9 cellular contexts compared by ENCODE assay signal in the genomic region with DNA sequence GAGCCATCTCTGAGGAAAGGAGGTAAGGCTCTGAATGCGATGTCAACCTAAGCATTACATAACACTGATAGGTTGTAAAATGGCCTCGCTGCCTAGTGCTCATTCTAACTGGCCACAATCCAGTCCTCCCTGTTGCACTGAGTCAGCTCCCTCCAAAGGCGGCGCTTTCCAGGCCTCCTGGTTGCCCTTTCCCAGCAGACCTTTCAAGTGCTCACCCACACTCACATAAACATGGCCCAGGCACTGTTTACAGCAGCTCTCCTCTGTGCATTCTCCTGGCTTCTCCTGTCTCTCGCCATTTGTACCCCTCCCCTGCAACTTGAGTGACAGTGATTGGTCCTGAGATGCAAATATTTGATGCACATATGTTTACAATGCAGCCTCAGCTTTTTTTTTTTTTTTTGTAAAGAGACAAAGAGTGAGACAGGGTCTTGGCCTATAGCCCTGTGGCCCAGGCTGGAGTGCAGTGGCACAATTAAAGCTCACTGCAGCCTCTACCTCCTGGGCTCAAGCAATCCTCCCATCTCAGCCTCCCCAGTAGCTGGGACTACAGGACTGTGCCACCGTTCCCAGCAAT. TPM values are rescaled to one million over a fixed set of nuclear protein-coding genes. Genes with fewer than 3 reads are reported as not detected.
DNase-seq lines count a peak whose midpoint lies in the region; ATAC-seq, FAIRE-seq and TF ChIP-seq lines count a peak whose summit lies in the region.
"Had no signal": no experiment of that assay in that cellular context is flagged by ENCODE, and none has a peak within 500 bp of the region (broad histone marks: within the 10 kb centered on the region; RNA-seq: fewer than 3 reads in every experiment).

No MANE protein-coding gene starts in this region.

- no TSS peak for BruUV-seq in GM12878 (replicated peaks; lab: Mats Ljungman, UMichigan)

- no peak for FAIRE-seq in GM12878 (lab: Jason Lieb, UNC)

- CTCF ChIA-PET in HEK293T (lab: Yijun Ruan, JAX) (no interaction called here), GM12878 (lab: Yijun Ruan, JAX) (no interaction called here)

- ATAC-seq in GM12878: no peak
- no peak for ATAC-seq in HG03378 (IDR thresholded peaks at IDR 0.05; ENCODE audit: unreplicated experiment)

- H2AFZ ChIP-seq in ACC112 (ENCODE audit: low read length, unreplicated experiment): peak overlapping the region; percentile 21
- H2AFZ ChIP-seq in GM12878 (ENCODE audit: control insufficient read depth, low read depth, low read length): no peak overlapping the region

- no peak for TF ChIP-seq CTCF in GM12878 (IDR thresholded peaks at IDR 0.05 in 2 of 3, conservative IDR thresholded peaks at IDR 0.05 in 1 of 3; ENCODE audit: control insufficient read depth in 2 of 3, extremely low read depth in 1 of 3, insufficient read depth in 1 of 3, low read depth in 3 of 3, low read length in 3 of 3)

- POLR2A ChIA-PET in HEK293T (lab: Yijun Ruan, JAX) (interaction anchor here (0.5 kb wide), 1 partner anchor 35 kb away, joined by 3 read pairs; no protein-coding TSS in a partner anchor), GM12878 (lab: Charles Lee) (interaction anchor here (0.6 to 0.7 kb wide), 2 partner anchors 489 to 963 kb away, joined by 3 to 12 read pairs; no protein-coding TSS in a partner anchor)

- no peak overlapping the region for H3K4me3 ChIP-seq in ACC112 (ENCODE audit: low read depth, low read length)
- H3K4me3 ChIP-seq in GM12878: no peak overlapping the region
- H3K4me3 ChIP-seq in mesodermal cell (ENCODE audit: extremely low read depth, insufficient read depth, low read length, poor library complexity, severe bottlenecking): no peak overlapping the region

- TF ChIP-seq EP300 in GM12878 (IDR thresholded peaks at IDR 0.05; ENCODE audit: borderline replicate concordance in 1 of 2, control insufficient read depth in 1 of 2, low read depth in 2 of 2, low read length in 2 of 2): no peak

- H3K27ac ChIP-seq in ACC112 (ENCODE audit: low read depth, low read length) (no peak overlapping the region), GM12878 (ENCODE audit: control insufficient read depth, insufficient read depth) (no peak overlapping the region), mesodermal cell (ENCODE audit: low read depth, low read length, severe bottlenecking) (peak overlapping the region; percentile 24)
- H3K27ac ChIP-seq: HL-60 had no signal

- DNase-seq in HEK293T (ENCODE audit: extremely low spot score) (no peak), GM12878 (ENCODE audit: low read depth, low spot score) (no peak), HuH-7.5 (ENCODE audit: low spot score) (no peak), NCI-H1092 (lab: John Stamatoyannopoulos, UW) (no peak), NOMO-1 (lab: John Stamatoyannopoulos, UW; ENCODE audit: unreplicated experiment in 2 of 2) (no peak)

- RAD21 ChIA-PET in GM12878 (lab: Charles Lee; ENCODE audit: unreplicated experiment): no interaction called here

- no peak overlapping the region for H3K9ac ChIP-seq in GM12878 (ENCODE audit: control insufficient read depth, insufficient read depth, low read length)

- H3K27me3 ChIP-seq in ACC112 (ENCODE audit: insufficient read depth, low read length) (no peaks in the 10 kb centered on the region), GM12878 (replicated peaks in 1 of 2; ENCODE audit: control insufficient read depth in 2 of 2, insufficient read depth in 2 of 2, low read length in 1 of 2) (no peaks in the 10 kb centered on the region; a peak in 3 of 4 replicates)

- no peak for TF ChIP-seq RAD21 in GM12878 (IDR thresholded peaks at IDR 0.05; ENCODE audit: insufficient read depth, low read depth, low read length)

- H4K20me1 ChIP-seq in GM12878 (ENCODE audit: control insufficient read depth, insufficient read depth): no peaks in the 10 kb centered on the region

- in situ Hi-C loops in GM12878 (cut with MboI): no loop called here

- no peak overlapping the region for H3K4me2 ChIP-seq in GM12878 (ENCODE audit: control insufficient read depth, insufficient read depth)

- no peaks in the 10 kb centered on the region for H3K9me3 ChIP-seq in GM12878 (replicated peaks; ENCODE audit: control insufficient read depth, insufficient read depth, low read length)
- H3K9me3 ChIP-seq in mesodermal cell (ENCODE audit: control insufficient read depth, low read length): no peaks in the 10 kb centered on the region

- H3K36me3 ChIP-seq in ACC112 (ENCODE audit: insufficient read depth, low read length) (no peaks in the 10 kb centered on the region), GM12878 (ENCODE audit: control insufficient read depth in 2 of 2, insufficient read depth in 2 of 2, low read length in 1 of 2) (no peaks in the 10 kb centered on the region), mesodermal cell (ENCODE audit: control insufficient read depth, insufficient read depth, low read length) (peaks cover 8% of the 10 kb centered on the region)

- 88% methylated on average over 6 of the region's 6 CpGs for WGBS in GM12878 (ENCODE audit: insufficient coverage, insufficient replicate concordance, low lambda C conversion rate, missing lambda C conversion rate)
- WGBS in mesodermal cell (ENCODE audit: insufficient coverage in 2 of 2), 2 experiments: 93 to 100% methylated on average over 4 to 6 of the region's 6 CpGs

- SMC1A ChIA-PET in GM12878 (lab: Charles Lee; ENCODE audit: uncharacterized antibody, unreplicated experiment): no interaction called here

- H3K79me2 ChIP-seq in ACC112 (ENCODE audit: control insufficient read depth, insufficient read depth, low read length, unreplicated experiment): peaks cover 32% of the 10 kb centered on the region
- H3K79me2 ChIP-seq in GM12878 (ENCODE audit: control insufficient read depth, insufficient read depth, low read length): no peaks in the 10 kb centered on the region

- peaks cover 37% of the 10 kb centered on the region for H3K4me1 ChIP-seq in ACC112 (ENCODE audit: control insufficient read depth, insufficient read depth, low read length, unreplicated experiment)
- no peaks in the 10 kb centered on the region for H3K4me1 ChIP-seq in GM12878 (ENCODE audit: control insufficient read depth, insufficient read depth, low read length)
- peaks cover 13% of the 10 kb centered on the region for H3K4me1 ChIP-seq in mesodermal cell (ENCODE audit: control insufficient read depth, insufficient read depth, low read length, poor library complexity, severe bottlenecking)

- intact Hi-C loops in GM12878 (cut with micrococcal nuclease; ENCODE audit: unreplicated experiment): no loop called here

- TF ChIP-seq POLR2A in GM12878 (IDR thresholded peaks at IDR 0.05; ENCODE audit: low read depth, low read length): no peak

TF ChIP-seq in HEK293T, 16 proteins besides CTCF, POLR2A, EP300 and RAD21 (continues in another document):
- no peak for TF ChIP-seq SUZ12 (IDR thresholded peaks at IDR 0.05)

TF ChIP-seq in GM12878, 131 proteins besides CTCF, POLR2A, EP300 and RAD21:
- TF ChIP-seq, protein P1, sequence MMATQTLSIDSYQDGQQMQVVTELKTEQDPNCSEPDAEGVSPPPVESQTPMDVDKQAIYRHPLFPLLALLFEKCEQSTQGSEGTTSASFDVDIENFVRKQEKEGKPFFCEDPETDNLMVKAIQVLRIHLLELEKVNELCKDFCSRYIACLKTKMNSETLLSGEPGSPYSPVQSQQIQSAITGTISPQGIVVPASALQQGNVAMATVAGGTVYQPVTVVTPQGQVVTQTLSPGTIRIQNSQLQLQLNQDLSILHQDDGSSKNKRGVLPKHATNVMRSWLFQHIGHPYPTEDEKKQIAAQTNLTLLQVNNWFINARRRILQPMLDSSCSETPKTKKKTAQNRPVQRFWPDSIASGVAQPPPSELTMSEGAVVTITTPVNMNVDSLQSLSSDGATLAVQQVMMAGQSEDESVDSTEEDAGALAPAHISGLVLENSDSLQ (IDR thresholded peaks at IDR 0.05): 0 out of 2 replicates have a peak, but pooled peaks have one; percentile 12
- TF ChIP-seq ZNF274 (IDR thresholded peaks at IDR 0.05; ENCODE audit: insufficient read depth, insufficient read length): no peak
- no peak for TF ChIP-seq SRF (IDR thresholded peaks at IDR 0.05; ENCODE audit: low read depth in 2 of 2, low read length in 2 of 2)
TF ChIP-seq in GM12878: peak in this region for 1.

RNA-seq across cellular contexts. Expression of a gene that starts 1.3 kb away (rescaled TPM):
- total RNA-seq in GM12878 (2013; cell fraction: nucleolus; rRNA removed): 24.9 and 30.3 TPM in 2 replicates
- 4.3 and 5.0 TPM in 2 replicates for total RNA-seq in GM12878 (2014; rRNA removed)
- total RNA-seq in GM12878 (2014; rRNA removed; fragmentation: Illumina TruSeq; extraction: Trizol): 6.6 and 6.7 TPM in 2 replicates
- total RNA-seq in GM12878 (2021): 4.9 and 5.5 TPM in 2 replicates
- 3.8 TPM for polyA plus RNA-seq in GM12878 (2011; ENCODE audit: low read depth)
- polyA plus RNA-seq in GM12878 (2011; rRNA removed): 12.8 and 14.8 TPM in 2 replicates
- polyA plus RNA-seq in GM12878 (2011; cell fraction: cytosol; rRNA removed): 9.0 and 14.4 TPM in 2 replicates
- 4.4 and 6.8 TPM in 2 replicates for polyA plus RNA-seq in GM12878 (2011; cell fraction: nucleus; rRNA removed)
- polyA plus RNA-seq in GM12878 (2012): 6.9 and 7.6 TPM in 2 replicates
- polyA plus RNA-seq in GM12878 (2014; fragmentation: Illumina TruSeq; extraction: Trizol): 6.9 and 8.7 TPM in 2 replicates
- 1 to 10 TPM; 1.9 to 4.2 TPM for polyA plus RNA-seq in GM12878 (2014; fragmentation: Nextera tagmentation; extraction: Ambion mirVana)
- polyA plus RNA-seq in GM12878 (2014; rRNA removed): 7.2 and 8.3 TPM in 2 replicates
- 1 to 10 TPM; 5.9 to 6.0 TPM for polyA plus RNA-seq in GM12878 (2016; fragmentation: Nextera tagmentation; extraction: Ambion mirVana)
- 14.3 and 16.3 TPM in 2 replicates for polyA minus RNA-seq in GM12878 (2011; rRNA and poly(A)+ RNA removed)
- polyA minus RNA-seq in GM12878 (2011; cell fraction: cytosol; rRNA and poly(A)+ RNA removed): 3.6 and 5.2 TPM in 2 replicates
- 2.5 and 5.2 TPM in 2 replicates for polyA minus RNA-seq in GM12878 (2011; cell fraction: nucleus; rRNA and poly(A)+ RNA removed)
- 84.4 TPM for polyA plus RNA-seq in mesodermal cell (2013, experiment 1 of 2)
- 93.7 TPM for polyA plus RNA-seq in mesodermal cell (2013, experiment 2 of 2)

RNA-seq across cellular contexts. Expression of a gene that starts 36.8 kb away (rescaled TPM):
- not detected in 2 replicates for total RNA-seq in GM12878 (2013; cell fraction: nucleolus; rRNA removed)
- total RNA-seq in GM12878 (2014; rRNA removed): not detected in 2 replicates
- total RNA-seq in GM12878 (2014; rRNA removed; fragmentation: Illumina TruSeq; extraction: Trizol): not detected in 2 replicates
- not detected in 2 replicates for total RNA-seq in GM12878 (2021)
- not detected for polyA plus RNA-seq in GM12878 (2011; ENCODE audit: low read depth)
- not detected in 2 replicates for polyA plus RNA-seq in GM12878 (2011; rRNA removed)
- polyA plus RNA-seq in GM12878 (2011; cell fraction: cytosol; rRNA removed): not detected in 2 replicates
- not detected in 2 replicates for polyA plus RNA-seq in GM12878 (2011; cell fraction: nucleus; rRNA removed)
- polyA plus RNA-seq in GM12878 (2012): not detected in 2 replicates
- not detected in 2 replicates for polyA plus RNA-seq in GM12878 (2014; fragmentation: Illumina TruSeq; extraction: Trizol)
- polyA plus RNA-seq in GM12878 (2014; fragmentation: Nextera tagmentation; extraction: Ambion mirVana): not detected
- not detected in 2 replicates for polyA plus RNA-seq in GM12878 (2014; rRNA removed)
- polyA plus RNA-seq in GM12878 (2016; fragmentation: Nextera tagmentation; extraction: Ambion mirVana): not detected
- not detected in 2 replicates for polyA minus RNA-seq in GM12878 (2011; rRNA and poly(A)+ RNA removed)
- polyA minus RNA-seq in GM12878 (2011; cell fraction: cytosol; rRNA and poly(A)+ RNA removed): not detected in 2 replicates
- polyA minus RNA-seq in GM12878 (2011; cell fraction: nucleus; rRNA and poly(A)+ RNA removed): not detected in 2 replicates
- polyA plus RNA-seq in mesodermal cell (2013, experiment 1 of 2): 20.3 TPM
- polyA plus RNA-seq in mesodermal cell (2013, experiment 2 of 2): 11.7 TPM
